In genomic region chr10:123559066-123559822, GRCh38 we compare ENCODE assay signal across 8 cellular contexts.
DNase-seq lines count a peak whose midpoint lies in the region; ATAC-seq and TF ChIP-seq lines count a peak whose summit lies in the region.

No MANE protein-coding gene starts in this region.

- POLR2A ChIA-PET in Caco-2 (lab: Charles Lee) (no interaction called here), HEK293 (lab: Yijun Ruan, JAX) (no interaction called here)

- no peaks in the 10 kb centered on the region for H3K4me1 ChIP-seq in Caco-2
- no peaks in the 10 kb centered on the region for H3K4me1 ChIP-seq in HEK293 (ENCODE audit: control insufficient read depth, insufficient read depth, low read length)
- H3K4me1 ChIP-seq in colonic mucosa: no peaks in the 10 kb centered on the region

- H3K9ac ChIP-seq in colonic mucosa (ENCODE audit: low read depth in 2 of 2, low read length in 2 of 2): no peak overlapping the region

- no peaks in the 10 kb centered on the region for H3K4me1 Mint-ChIP-seq in Caco-2 (ENCODE audit: low read depth, unreplicated experiment)
- H3K4me1 Mint-ChIP-seq in activated CD4-positive, alpha-beta T cell treated with anti-CD3 and anti-CD28 coated beads, Interleukin-2, amount 10 ng/mL, durations not matched to agents 24 days and 14 days: no peaks in the 10 kb centered on the region

- 58 to 61% methylated on average over 20 to 23 of the region's 28 CpGs for WGBS in lower leg skin, 2 donors

- H3K36me3 ChIP-seq in Caco-2 (ENCODE audit: control insufficient read depth, insufficient read depth, low read length): no peaks in the 10 kb centered on the region
- H3K36me3 ChIP-seq in HEK293 (ENCODE audit: control insufficient read depth in 2 of 2, insufficient read depth in 1 of 2, low read length in 2 of 2): no peaks in the 10 kb centered on the region
- H3K36me3 ChIP-seq in colonic mucosa: no peaks in the 10 kb centered on the region

- CTCF ChIA-PET in Caco-2 (lab: Charles Lee) (interaction anchor here (0.6 kb wide), 2 partner anchors 253 to 422 kb away, joined by 3 read pairs; no protein-coding TSS in a partner anchor), HEK293 (lab: Yijun Ruan, JAX) (interaction anchor here (0.6 to 5.0 kb wide), 10 partner anchors 11 to 1193 kb away, joined by 3 to 33 read pairs (median 4); no protein-coding TSS in a partner anchor)

- BruUV-seq in Caco-2 (replicated peaks; lab: Mats Ljungman, UMichigan): no TSS peak

- peaks cover 6% of the 10 kb centered on the region for H3K36me3 Mint-ChIP-seq in Caco-2 (ENCODE audit: insufficient read depth, unreplicated experiment)
- H3K36me3 Mint-ChIP-seq in activated CD4-positive, alpha-beta T cell treated with anti-CD3 and anti-CD28 coated beads, Interleukin-2, amount 10 ng/mL, durations not matched to agents 24 days and 14 days (ENCODE audit: low read depth): no peaks in the 10 kb centered on the region

- no peak overlapping the region for H3K27ac ChIP-seq in HEK293 (ENCODE audit: extremely low read depth, low read depth, low read length)
- H3K27ac ChIP-seq in colonic mucosa: no peak overlapping the region

- H3K9me3 Mint-ChIP-seq in Caco-2 (ENCODE audit: unreplicated experiment): no peaks in the 10 kb centered on the region
- no peaks in the 10 kb centered on the region for H3K9me3 Mint-ChIP-seq in activated CD4-positive, alpha-beta T cell treated with anti-CD3 and anti-CD28 coated beads, Interleukin-2, amount 10 ng/mL, durations not matched to agents 24 days and 14 days

- no peak for TF ChIP-seq POLR2A in lower leg skin (IDR thresholded peaks at IDR 0.05)

- peak; percentile 93 to 96 for TF ChIP-seq CTCF in Caco-2 (IDR thresholded peaks at IDR 0.05; ENCODE audit: insufficient read depth in 1 of 2, low read depth in 1 of 2, low read length in 1 of 2, severe bottlenecking in 1 of 2, unreplicated experiment in 1 of 2)
- peak; percentile 89 for TF ChIP-seq CTCF in HEK293 (tag by site-specific recombination; IDR thresholded peaks at IDR 0.05)
- TF ChIP-seq CTCF in colonic mucosa (IDR thresholded peaks at IDR 0.05): peak; percentile 98
- TF ChIP-seq CTCF in lower leg skin (IDR thresholded peaks at IDR 0.05): peak in 1 of 3 donors; percentile 86

- intact Hi-C loops in Caco-2 (cut with micrococcal nuclease; ENCODE audit: unreplicated experiment): loop anchor here (1.0 to 2.0 kb wide), 3 partner anchors 136 to 516 kb away; no protein-coding TSS in a partner anchor
- intact Hi-C loops in activated CD4-positive, alpha-beta T cell treated with anti-CD3 and anti-CD28 coated beads, Interleukin-2, amount 10 ng/mL, durations not matched to agents 24 days and 14 days (cut with micrococcal nuclease): loop anchor here (1.0 kb wide), 2 partner anchors 426 to 516 kb away; no protein-coding TSS in a partner anchor
- intact Hi-C loops in colonic mucosa (cut with DNase I): loop anchor here (2.0 kb wide), 2 partner anchors 426 to 516 kb away; no protein-coding TSS in a partner anchor
- intact Hi-C loops in lower leg skin (cut with DNase I; ENCODE audit: low total_unique reads): loop anchor here (5.0 to 10.0 kb wide), 2 partner anchors 427 to 514 kb away; no protein-coding TSS in a partner anchor

- H3K4me3 Mint-ChIP-seq in Caco-2 (ENCODE audit: unreplicated experiment): no peak overlapping the region
- H3K4me3 Mint-ChIP-seq in activated CD4-positive, alpha-beta T cell treated with anti-CD3 and anti-CD28 coated beads, Interleukin-2, amount 10 ng/mL, durations not matched to agents 24 days and 14 days: no peak overlapping the region

- peaks cover 13% of the 10 kb centered on the region for H3K27me3 Mint-ChIP-seq in Caco-2 (ENCODE audit: insufficient read depth, unreplicated experiment)
- H3K27me3 Mint-ChIP-seq in activated CD4-positive, alpha-beta T cell treated with anti-CD3 and anti-CD28 coated beads, Interleukin-2, amount 10 ng/mL, durations not matched to agents 24 days and 14 days: peaks cover 3% of the 10 kb centered on the region

- H3K27me3 ChIP-seq in Caco-2 (replicated peaks; ENCODE audit: control insufficient read depth, insufficient read depth, low read length) (no peaks in the 10 kb centered on the region), colonic mucosa (no peaks in the 10 kb centered on the region)

- H3K9me3 ChIP-seq in Caco-2 (no peaks in the 10 kb centered on the region), HEK293 (ENCODE audit: control insufficient read depth, insufficient read depth, low read depth, low read length) (no peaks in the 10 kb centered on the region), colonic mucosa (no peaks in the 10 kb centered on the region)

- H3K4me3 ChIP-seq in Caco-2 (ENCODE audit: low read depth, low read length) (no peak overlapping the region), HEK293 (ENCODE audit: low read depth, low read length) (no peak overlapping the region), colonic mucosa (no peak overlapping the region), lower leg skin (ENCODE audit: low read depth, poor library complexity, severe bottlenecking) (no peak overlapping the region)

- DNase-seq in Caco-2 (peak; percentile 63 to 75), NCI-H2227 (lab: John Stamatoyannopoulos, UW; ENCODE audit: unreplicated experiment) (peak; percentile 69), colonic mucosa (peak; percentile 67), lower leg skin (ENCODE audit: low spot score in 2 of 2) (peak; percentile 46 to 93)
- DNase-seq in activated CD4-positive, alpha-beta T cell treated with anti-CD3 and anti-CD28 coated beads, Interleukin-2, amount 10 ng/mL, durations not matched to agents 24 days and 14 days: peak; percentile 89
- peak; percentile 38 to 57 (median 56) for DNase-seq in stimulated activated CD4-positive, alpha-beta T cell treated with anti-CD3 and anti-CD28 coated beads, TNF-alpha, amount 100 ng/mL, for 24 hours (ENCODE audit: low read depth in 3 of 3)

- no peak overlapping the region for H3K27ac Mint-ChIP-seq in Caco-2 (ENCODE audit: unreplicated experiment)
- no peak overlapping the region for H3K27ac Mint-ChIP-seq in activated CD4-positive, alpha-beta T cell treated with anti-CD3 and anti-CD28 coated beads, Interleukin-2, amount 10 ng/mL, durations not matched to agents 24 days and 14 days

- no peak for ATAC-seq in GM19452 (IDR thresholded peaks at IDR 0.05; ENCODE audit: unreplicated experiment)

TF ChIP-seq in HEK293, 187 proteins besides CTCF, POLR2A, EP300 and RAD21:
- no peak for TF ChIP-seq ZNF488 (tag by site-specific recombination; IDR thresholded peaks at IDR 0.05)
- TF ChIP-seq, protein P1, sequence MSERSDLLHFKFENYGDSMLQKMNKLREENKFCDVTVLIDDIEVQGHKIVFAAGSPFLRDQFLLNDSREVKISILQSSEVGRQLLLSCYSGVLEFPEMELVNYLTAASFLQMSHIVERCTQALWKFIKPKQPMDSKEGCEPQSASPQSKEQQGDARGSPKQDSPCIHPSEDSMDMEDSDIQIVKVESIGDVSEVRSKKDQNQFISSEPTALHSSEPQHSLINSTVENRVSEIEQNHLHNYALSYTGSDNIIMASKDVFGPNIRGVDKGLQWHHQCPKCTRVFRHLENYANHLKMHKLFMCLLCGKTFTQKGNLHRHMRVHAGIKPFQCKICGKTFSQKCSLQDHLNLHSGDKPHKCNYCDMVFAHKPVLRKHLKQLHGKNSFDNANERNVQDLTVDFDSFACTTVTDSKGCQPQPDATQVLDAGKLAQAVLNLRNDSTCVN (tag by site-specific recombination; optimal IDR thresholded peaks at IDR 0.05): peak; percentile 9
- TF ChIP-seq ZNF639 (tag by site-specific recombination; IDR thresholded peaks at IDR 0.05): 0 out of 2 replicates have a peak, but pooled peaks have one; percentile 20
- no peak for TF ChIP-seq ZNF350 (tag by site-specific recombination; IDR thresholded peaks at IDR 0.05)
- TF ChIP-seq ZNF654 (tag by site-specific recombination; IDR thresholded peaks at IDR 0.05; ENCODE audit: low read depth): peak; percentile 81
- TF ChIP-seq ZNF48 (tag by site-specific recombination; IDR thresholded peaks at IDR 0.05): no peak
- peak; percentile 26; the same call in 1 of the 2 replicates for TF ChIP-seq KLF17 (tag by site-specific recombination; IDR thresholded peaks at IDR 0.05)
- TF ChIP-seq ZBTB17 (tag by site-specific recombination; IDR thresholded peaks at IDR 0.05): peak; percentile 38; the same call in 1 of the 2 replicates
- 0 out of 2 replicates have a peak, but pooled peaks have one; percentile 46 for TF ChIP-seq ZNF2 (tag by site-specific recombination; IDR thresholded peaks at IDR 0.05)
